ENCODE assay signal across 10 cellular contexts in the genomic region with DNA sequence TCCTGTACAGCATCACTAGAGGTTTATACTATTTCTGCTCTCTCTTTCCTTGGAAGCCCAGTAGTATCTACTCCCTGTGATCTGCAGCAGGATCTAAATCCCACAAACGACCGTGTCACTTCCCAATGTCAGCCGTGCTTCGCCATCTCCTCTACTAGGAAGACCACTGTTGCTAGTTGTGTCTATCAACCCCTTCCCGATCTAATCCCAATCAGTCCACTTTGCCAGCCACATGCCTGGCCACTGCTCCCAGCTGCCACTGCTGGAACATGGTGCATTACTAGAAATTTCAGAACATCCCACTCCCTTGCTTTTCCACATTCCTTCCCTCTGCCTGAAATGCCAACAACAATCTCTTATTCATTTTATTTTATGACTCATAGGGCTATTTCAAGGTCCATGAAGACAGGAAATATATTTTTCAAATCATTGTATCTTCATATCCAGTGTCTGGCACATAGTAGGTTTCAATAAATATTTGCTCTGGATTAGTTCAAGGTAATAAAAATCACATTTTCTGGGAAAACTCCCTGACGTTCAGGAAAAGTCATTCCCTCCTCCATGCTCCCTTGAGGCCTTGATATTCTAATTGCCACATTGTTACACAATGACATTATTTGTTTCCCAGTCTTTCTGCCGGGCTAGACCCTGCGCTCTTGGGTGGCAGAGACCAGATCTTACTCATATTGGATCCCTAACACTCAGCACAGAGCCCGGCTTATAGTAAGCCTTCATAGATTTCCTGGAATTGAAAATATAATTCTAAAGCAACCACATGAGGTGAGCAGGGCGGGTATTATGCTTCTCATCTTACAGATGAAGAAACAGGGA. TPM values are rescaled to one million over a fixed set of nuclear protein-coding genes. Genes with fewer than 3 reads are reported as not detected.
DNase-seq lines count a peak whose midpoint lies in the region; ATAC-seq and TF ChIP-seq lines count a peak whose summit lies in the region.
"Had no signal": no experiment of that assay in that cellular context is flagged by ENCODE, and none has a peak within 500 bp of the region (broad histone marks: within the 10 kb centered on the region; RNA-seq: fewer than 3 reads in every experiment).

No MANE protein-coding gene starts in this region.

- DNase-seq in A673 (ENCODE audit: low spot score): peak; percentile 60
- DNase-seq in LoVo (ENCODE audit: low spot score): peak; percentile 4
- no peak for DNase-seq in colonic mucosa
- DNase-seq in activated naive CD8-positive, alpha-beta T cell treated with anti-CD3 and anti-CD28 coated beads for 36 hours: no peak
- no peak for DNase-seq in activated naive CD4-positive, alpha-beta T cell treated with anti-CD3 and anti-CD28 coated beads, Interleukin-2, amount 50 U/mL, for 72 hours (ENCODE audit: low spot score in 2 of 2)
- DNase-seq: activated naive CD8-positive, alpha-beta T cell treated with anti-CD3 and anti-CD28 coated beads, Interleukin-2, amount 10 ng/mL, durations not matched to agents 7 days and 5 days had no signal

- H3K4me3 ChIP-seq in A673 (ENCODE audit: low read depth, low read length, poor library complexity, severe bottlenecking): no peak overlapping the region
- no peak overlapping the region for H3K4me3 ChIP-seq in colonic mucosa

- H3K9me3 ChIP-seq in A673 (ENCODE audit: low read depth, low read length, poor library complexity, severe bottlenecking) (no peaks in the 10 kb centered on the region), colonic mucosa (no peaks in the 10 kb centered on the region)

- no peak overlapping the region for H3K9ac ChIP-seq in colonic mucosa (ENCODE audit: low read depth in 2 of 2, low read length in 2 of 2)

- intact Hi-C loops in A673 (cut with micrococcal nuclease; ENCODE audit: unreplicated experiment): loop anchor here (5.0 kb wide), 2 partner anchors 102 to 542 kb away; no protein-coding TSS in a partner anchor
- intact Hi-C loops in colonic mucosa (cut with DNase I): loop anchor here (5.0 to 10.0 kb wide), 2 partner anchors 218 to 290 kb away; no protein-coding TSS in a partner anchor

- POLR2A ChIA-PET in A673 (lab: Charles Lee; ENCODE audit: low non-redundant PET): interaction anchor here (0.7 kb wide), 1 partner anchor 216 kb away, joined by 3 read pairs; no protein-coding TSS in a partner anchor

- peaks cover 15% of the 10 kb centered on the region for H3K4me1 ChIP-seq in A673 (ENCODE audit: insufficient read depth, low read length, poor library complexity, severe bottlenecking)
- H3K4me1 ChIP-seq in colonic mucosa: no peaks in the 10 kb centered on the region

- peaks cover 16% of the 10 kb centered on the region for H3K36me3 Mint-ChIP-seq in nephron (ENCODE audit: low read depth)
- H3K36me3 Mint-ChIP-seq in activated naive CD8-positive, alpha-beta T cell treated with anti-CD3 and anti-CD28 coated beads for 36 hours: no peaks in the 10 kb centered on the region
- H3K36me3 Mint-ChIP-seq in activated naive CD4-positive, alpha-beta T cell treated with anti-CD3 and anti-CD28 coated beads, Interleukin-2, amount 50 U/mL, for 72 hours: peaks cover 7 to 13% of the 10 kb centered on the region in 2 donors
- H3K36me3 Mint-ChIP-seq: memory B cell had no signal

- peak overlapping the region; percentile 43 to 95 (median 94) for H3K4me3 Mint-ChIP-seq in nephron
- H3K4me3 Mint-ChIP-seq in activated naive CD8-positive, alpha-beta T cell treated with anti-CD3 and anti-CD28 coated beads for 36 hours: no peak overlapping the region

- H3K27ac Mint-ChIP-seq in nephron: peak overlapping the region; percentile 94 to 99 (median 95)
- H3K27ac Mint-ChIP-seq in activated naive CD8-positive, alpha-beta T cell treated with anti-CD3 and anti-CD28 coated beads for 36 hours: no peak overlapping the region
- H3K27ac Mint-ChIP-seq in activated naive CD4-positive, alpha-beta T cell treated with anti-CD3 and anti-CD28 coated beads, Interleukin-2, amount 50 U/mL, for 72 hours: no peak overlapping the region
- H3K27ac Mint-ChIP-seq: activated naive CD8-positive, alpha-beta T cell treated with anti-CD3 and anti-CD28 coated beads, Interleukin-2, amount 10 ng/mL, durations not matched to agents 7 days and 5 days; memory B cell had no signal

- peak overlapping the region; percentile 91 for H3K27ac ChIP-seq in A673 (ENCODE audit: low read depth, low read length, poor library complexity, severe bottlenecking)
- peak overlapping the region; percentile 87 for H3K27ac ChIP-seq in colonic mucosa

- CTCF ChIA-PET in A673 (lab: Charles Lee): no interaction called here

- BruUV-seq in A673 (replicated peaks; lab: Mats Ljungman, UMichigan): no TSS peak

- H3K27me3 ChIP-seq in A673 (replicated peaks; ENCODE audit: insufficient read depth, low read depth, low read length, poor library complexity) (no peaks in the 10 kb centered on the region), colonic mucosa (peaks cover 20% of the 10 kb centered on the region)

- no peak for ATAC-seq in HG03108 (IDR thresholded peaks at IDR 0.05; ENCODE audit: unreplicated experiment)
- no peak for ATAC-seq in esophagus mucosa
- ATAC-seq in activated naive CD4-positive, alpha-beta T cell treated with anti-CD3 and anti-CD28 coated beads, Interleukin-2, amount 50 U/mL, for 72 hours: no peak

- H3K9me3 Mint-ChIP-seq in nephron: no peaks in the 10 kb centered on the region
- H3K9me3 Mint-ChIP-seq in activated naive CD8-positive, alpha-beta T cell treated with anti-CD3 and anti-CD28 coated beads for 36 hours: no peaks in the 10 kb centered on the region
- peaks cover 0 to 4% of the 10 kb centered on the region in 2 donors for H3K9me3 Mint-ChIP-seq in activated naive CD4-positive, alpha-beta T cell treated with anti-CD3 and anti-CD28 coated beads, Interleukin-2, amount 50 U/mL, for 72 hours
- H3K9me3 Mint-ChIP-seq: memory B cell had no signal

- H3K36me3 ChIP-seq in A673 (ENCODE audit: insufficient read depth, low read length, poor library complexity, severe bottlenecking) (no peaks in the 10 kb centered on the region), colonic mucosa (no peaks in the 10 kb centered on the region)

- no peaks in the 10 kb centered on the region for H3K27me3 Mint-ChIP-seq in nephron (ENCODE audit: low read depth)
- no peaks in the 10 kb centered on the region for H3K27me3 Mint-ChIP-seq in activated naive CD8-positive, alpha-beta T cell treated with anti-CD3 and anti-CD28 coated beads for 36 hours
- H3K27me3 Mint-ChIP-seq: memory B cell had no signal

- TF ChIP-seq CTCF in A673 (conservative IDR thresholded peaks at IDR 0.05; ENCODE audit: low read depth, low read length) (no peak), colonic mucosa (IDR thresholded peaks at IDR 0.05) (no peak), nephron (IDR thresholded peaks at IDR 0.05; ENCODE audit: unreplicated experiment in 3 of 3) (no peak)

- H3K4me1 Mint-ChIP-seq in nephron: peaks cover 20% of the 10 kb centered on the region
- H3K4me1 Mint-ChIP-seq in activated naive CD8-positive, alpha-beta T cell treated with anti-CD3 and anti-CD28 coated beads for 36 hours: peaks cover 39% of the 10 kb centered on the region

RNA-seq across cellular contexts. Expression of gene TRIB2, which starts 2.1 kb away (rescaled TPM):
- total RNA-seq in A673 (2021): 92.3 and 100.0 TPM in 2 replicates
- 10 to 100 TPM in 1 of 2 donors, 1 to 10 TPM in 1; 3.7 to 10.5 TPM for total RNA-seq in colonic mucosa
- total RNA-seq in esophagus mucosa: 12.7 TPM
- 1 to 10 TPM; 5.0 to 5.1 TPM for total RNA-seq in activated naive CD8-positive, alpha-beta T cell treated with anti-CD3 and anti-CD28 coated beads for 36 hours
- total RNA-seq in activated naive CD4-positive, alpha-beta T cell treated with anti-CD3 and anti-CD28 coated beads, Interleukin-2, amount 50 U/mL, for 72 hours: 1 to 10 TPM; 2.6 to 7.7 TPM

Comparison
In these comparisons a context has a peak if more than half of its experiments do, and no peak if none do; other contexts are left out.
1. DNase-seq: peak in A673 (single experiment) and LoVo (single experiment); none in colonic mucosa (single experiment), activated naive CD8-positive, alpha-beta T cell treated with anti-CD3 and anti-CD28 coated beads for 36 hours (single experiment) and activated naive CD4-positive, alpha-beta T cell treated with anti-CD3 and anti-CD28 coated beads, Interleukin-2, amount 50 U/mL, for 72 hours (0 of 2).
2. H3K27ac Mint-ChIP-seq: peak in nephron (3 of 3); none in activated naive CD8-positive, alpha-beta T cell treated with anti-CD3 and anti-CD28 coated beads for 36 hours (single experiment) and activated naive CD4-positive, alpha-beta T cell treated with anti-CD3 and anti-CD28 coated beads, Interleukin-2, amount 50 U/mL, for 72 hours (0 of 2).